ENCODE assay signal across 1 cellular context in the genomic region with DNA sequence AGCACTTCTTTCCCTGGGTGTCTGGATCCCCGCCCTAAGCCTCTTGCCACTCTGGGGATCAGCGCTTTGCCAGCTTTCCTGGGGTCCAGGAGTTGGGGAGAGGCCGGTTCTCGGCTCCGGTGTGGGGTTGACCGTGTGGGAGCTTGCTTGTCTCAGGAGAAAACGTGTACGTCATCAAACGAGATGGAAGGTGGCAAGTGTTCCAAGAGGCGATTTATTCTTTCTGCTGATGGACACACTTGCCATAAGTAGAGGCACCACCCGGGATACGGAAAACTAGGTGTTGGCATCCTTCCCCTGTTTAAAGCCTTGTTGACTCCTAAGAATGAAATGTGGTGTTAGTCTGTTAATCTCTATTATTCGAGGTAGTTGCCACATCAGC.
A peak's percentile ranks its signal among the peaks of the same experiment; 100 is the strongest.
TF ChIP-seq lines count a peak whose summit lies in the region.

No MANE protein-coding gene starts in this region.

TF ChIP-seq in GM12878, 131 proteins besides CTCF, POLR2A, EP300 and RAD21:
- TF ChIP-seq BACH1 (IDR thresholded peaks at IDR 0.05; ENCODE audit: borderline replicate concordance) (0 out of 2 replicates have a peak, but pooled peaks have one; percentile 29), RBBP5 (conservative IDR thresholded peaks at IDR 0.05) (no peak)
- TF ChIP-seq, protein P1, sequence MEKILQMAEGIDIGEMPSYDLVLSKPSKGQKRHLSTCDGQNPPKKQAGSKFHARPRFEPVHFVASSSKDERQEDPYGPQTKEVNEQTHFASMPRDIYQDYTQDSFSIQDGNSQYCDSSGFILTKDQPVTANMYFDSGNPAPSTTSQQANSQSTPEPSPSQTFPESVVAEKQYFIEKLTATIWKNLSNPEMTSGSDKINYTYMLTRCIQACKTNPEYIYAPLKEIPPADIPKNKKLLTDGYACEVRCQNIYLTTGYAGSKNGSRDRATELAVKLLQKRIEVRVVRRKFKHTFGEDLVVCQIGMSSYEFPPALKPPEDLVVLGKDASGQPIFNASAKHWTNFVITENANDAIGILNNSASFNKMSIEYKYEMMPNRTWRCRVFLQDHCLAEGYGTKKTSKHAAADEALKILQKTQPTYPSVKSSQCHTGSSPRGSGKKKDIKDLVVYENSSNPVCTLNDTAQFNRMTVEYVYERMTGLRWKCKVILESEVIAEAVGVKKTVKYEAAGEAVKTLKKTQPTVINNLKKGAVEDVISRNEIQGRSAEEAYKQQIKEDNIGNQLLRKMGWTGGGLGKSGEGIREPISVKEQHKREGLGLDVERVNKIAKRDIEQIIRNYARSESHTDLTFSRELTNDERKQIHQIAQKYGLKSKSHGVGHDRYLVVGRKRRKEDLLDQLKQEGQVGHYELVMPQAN (conservative IDR thresholded peaks at IDR 0.05) = 0 out of 2 replicates have a peak, but pooled peaks have one; percentile 22
